ENCODE assay signal across 21 cellular contexts in the genomic region with DNA sequence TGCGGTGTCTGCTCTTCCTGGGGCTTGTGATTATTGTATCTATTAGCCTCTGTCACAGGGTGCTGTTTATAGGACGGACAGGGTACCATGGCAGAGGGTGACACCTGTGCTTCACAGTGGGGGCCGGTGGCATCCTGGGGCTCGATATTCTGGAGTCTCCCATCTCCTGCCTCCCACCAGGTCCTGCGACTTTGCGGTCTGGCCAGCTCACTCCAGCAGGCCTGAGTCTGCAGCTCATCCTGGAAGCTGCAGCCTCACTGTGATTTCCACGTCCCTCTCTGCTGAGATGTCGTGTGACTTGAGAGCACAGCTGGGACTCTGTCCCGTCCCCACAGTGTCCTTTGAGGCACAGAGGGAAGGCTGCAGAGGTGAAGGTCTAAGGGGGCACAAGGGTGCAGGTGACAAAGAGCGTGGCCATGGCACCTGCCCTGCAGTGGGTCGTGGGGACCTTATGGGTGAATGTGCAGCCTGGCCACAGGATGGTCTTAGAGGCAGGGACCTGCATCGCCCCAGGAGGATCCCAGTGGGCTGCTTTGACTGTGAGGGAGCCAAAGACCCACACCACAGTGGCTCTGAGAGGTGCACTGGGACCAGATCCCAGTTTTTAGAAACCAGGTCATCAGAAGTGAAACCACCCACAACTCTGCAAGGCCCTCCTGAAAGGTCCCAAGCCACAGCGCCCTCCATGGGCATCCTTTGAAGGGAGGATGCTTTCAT.
"Had no signal": no experiment of that assay in that cellular context is flagged by ENCODE, and none has a peak within 500 bp of the region (broad histone marks: within the 10 kb centered on the region; RNA-seq: fewer than 3 reads in every experiment).

No MANE protein-coding gene starts in this region.

- H3K4me1 Mint-ChIP-seq: brain; central memory CD8-positive, alpha-beta T cell had no signal

- DNase-seq: activated CD4-positive, alpha-beta T cell treated with anti-CD3 and anti-CD28 coated beads, Interleukin-2, amount 50 U/mL, for 1 hour; activated gamma-delta T cell treated with Interleukin-2 at 50 U/mL for 16 hours; activated naive CD8-positive, alpha-beta T cell treated with anti-CD3 and anti-CD28 coated beads for 36 hours; activated T-cell treated with anti-CD3 and anti-CD28 coated beads, Interleukin-2, amount 50 U/mL, for 72 hours; amygdala; gastrocnemius medialis; heart left ventricle; left cardiac atrium; natural killer cell; nucleus accumbens; psoas muscle; right lobe of liver; T-helper 9 cell; upper lobe of right lung had no signal

- H3K4me2 ChIP-seq: smooth muscle cell had no signal

- H3K4me3 Mint-ChIP-seq: activated naive CD8-positive, alpha-beta T cell treated with anti-CD3 and anti-CD28 coated beads for 36 hours; activated T-cell treated with anti-CD3 and anti-CD28 coated beads, Interleukin-2, amount 50 U/mL, for 72 hours; brain; central memory CD8-positive, alpha-beta T cell; dendritic cell treated with granulocyte-macrophage colony-stimulating factor and Interleukin-4, amounts not matched to agents 40 ng/mL and 50 ng/mL, for 4 days; natural killer cell; stimulated activated naive CD8-positive, alpha-beta T cell treated with anti-CD3 and anti-CD28 coated beads, Interleukin-15, Interleukin-2, amounts not matched to agents 100 ng/mL and 50 ng/mL, for 24 hours had no signal

- H3K9me3 ChIP-seq: gastrocnemius medialis, heart left ventricle, psoas muscle, right lobe of liver, suprapubic skin, upper lobe of right lung had no signal

- H3K4me3 ChIP-seq: gastrocnemius medialis, psoas muscle, right lobe of liver, smooth muscle cell, suprapubic skin, upper lobe of right lung had no signal

- H3K27me3 ChIP-seq: gastrocnemius medialis, heart left ventricle, right lobe of liver, suprapubic skin, upper lobe of right lung had no signal

- H3K36me3 Mint-ChIP-seq: activated naive CD8-positive, alpha-beta T cell treated with anti-CD3 and anti-CD28 coated beads for 36 hours; natural killer cell had no signal

- ATAC-seq: activated CD4-positive, CD25-positive, alpha-beta regulatory T cell treated with anti-CD3 and anti-CD28 coated beads, Interleukin-2, amount 50 U/mL, for 24 hours; activated T-cell treated with anti-CD3 and anti-CD28 coated beads, Interleukin-2, amount 50 U/mL, for 72 hours; gastrocnemius medialis; natural killer cell; psoas muscle; upper lobe of right lung had no signal

- H3K36me3 ChIP-seq: gastrocnemius medialis, heart left ventricle, right lobe of liver, suprapubic skin, upper lobe of right lung had no signal

- H3K9me3 Mint-ChIP-seq: activated naive CD8-positive, alpha-beta T cell treated with anti-CD3 and anti-CD28 coated beads for 36 hours; activated T-cell treated with anti-CD3 and anti-CD28 coated beads, Interleukin-2, amount 50 U/mL, for 72 hours; brain; central memory CD8-positive, alpha-beta T cell; dendritic cell treated with granulocyte-macrophage colony-stimulating factor and Interleukin-4, amounts not matched to agents 40 ng/mL and 50 ng/mL, for 4 days; natural killer cell; stimulated activated naive CD8-positive, alpha-beta T cell treated with anti-CD3 and anti-CD28 coated beads, Interleukin-15, Interleukin-2, amounts not matched to agents 100 ng/mL and 50 ng/mL, for 24 hours had no signal

- H3K27ac ChIP-seq: psoas muscle, right lobe of liver, suprapubic skin, upper lobe of right lung had no signal

- H3K27ac Mint-ChIP-seq: activated naive CD8-positive, alpha-beta T cell treated with anti-CD3 and anti-CD28 coated beads for 36 hours; activated T-cell treated with anti-CD3 and anti-CD28 coated beads, Interleukin-2, amount 50 U/mL, for 72 hours; dendritic cell treated with granulocyte-macrophage colony-stimulating factor and Interleukin-4, amounts not matched to agents 40 ng/mL and 50 ng/mL, for 4 days; natural killer cell; stimulated activated naive CD8-positive, alpha-beta T cell treated with anti-CD3 and anti-CD28 coated beads, Interleukin-15, Interleukin-2, amounts not matched to agents 100 ng/mL and 50 ng/mL, for 24 hours had no signal

- H3K4me1 ChIP-seq: gastrocnemius medialis, psoas muscle, right lobe of liver, suprapubic skin, upper lobe of right lung had no signal

- H3K27me3 Mint-ChIP-seq: activated naive CD8-positive, alpha-beta T cell treated with anti-CD3 and anti-CD28 coated beads for 36 hours; central memory CD8-positive, alpha-beta T cell had no signal
